ENCODE assay signal across 11 cellular contexts in the genomic region with DNA sequence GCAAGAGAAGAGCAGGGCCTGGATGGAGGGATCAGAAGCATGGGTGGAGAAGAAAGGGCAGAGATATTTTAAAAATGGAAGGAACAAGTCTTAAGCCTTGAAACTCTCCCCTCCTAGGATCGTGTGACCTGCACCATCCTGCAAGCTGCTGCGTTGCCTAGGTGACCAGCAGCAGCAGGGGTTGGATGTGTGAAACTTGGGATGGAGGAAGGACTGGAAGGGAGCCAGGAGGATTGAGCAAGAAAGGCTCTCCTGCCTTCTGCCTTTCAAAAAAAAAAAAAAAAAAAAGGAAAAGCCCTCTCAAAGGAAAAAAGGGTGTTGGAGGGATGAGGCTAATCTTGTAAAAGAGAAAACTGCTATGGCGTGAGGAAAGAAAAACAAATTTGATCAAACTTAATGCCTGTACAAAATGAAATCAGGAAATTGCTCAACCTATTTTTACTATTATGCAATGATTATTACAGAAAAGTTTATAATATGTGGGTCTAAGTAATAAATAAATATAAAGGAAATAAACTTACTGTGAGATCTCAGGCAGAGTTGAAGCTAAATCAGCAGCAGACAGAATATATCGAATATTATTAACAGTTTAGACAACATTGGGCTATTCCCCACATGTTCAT.
DNase-seq lines count a peak whose midpoint lies in the region; ATAC-seq and TF ChIP-seq lines count a peak whose summit lies in the region.
"Had no signal": no experiment of that assay in that cellular context is flagged by ENCODE, and none has a peak within 500 bp of the region (broad histone marks: within the 10 kb centered on the region; RNA-seq: fewer than 3 reads in every experiment).

No MANE protein-coding gene starts in this region.

- no peak for TF ChIP-seq EP300 in tibial nerve (IDR thresholded peaks at IDR 0.05)

- in situ Hi-C loops in astrocyte of the cerebellum (cut with HindIII; ENCODE audit: low sequenced_read_pairs): no loop called here

- peaks cover 0 to 10% (median 4%) of the 10 kb centered on the region in 4 donors for H3K4me1 ChIP-seq in tibial nerve

- peaks cover 0 to 7% (median 0%) of the 10 kb centered on the region in 3 donors for H3K36me3 ChIP-seq in tibial nerve

- TF ChIP-seq POLR2A in tibial nerve (IDR thresholded peaks at IDR 0.05): no peak

- no peak overlapping the region for H3K27ac ChIP-seq in tibial nerve

- DNase-seq in NCI-H1417 (lab: John Stamatoyannopoulos, UW): peak; percentile 2 to 84 (median 42)
- no peak for DNase-seq in NCI-H1417 treated with DMSO at 0.1 percent for 48 hours (lab: John Stamatoyannopoulos, UW)
- peak; percentile 60 for DNase-seq in astrocyte of the cerebellum (ENCODE audit: low read depth)
- peak; percentile 53 for DNase-seq in inferior parietal cortex (ENCODE audit: extremely low spot score)
- DNase-seq in tibial nerve (ENCODE audit: low spot score in 2 of 2): peak; percentile 37 to 70
- no peak for DNase-seq in NCI-H1436 (lab: John Stamatoyannopoulos, UW)
- DNase-seq in T-helper 1 cell: no peak
- DNase-seq: activated T-cell treated with anti-CD3 and anti-CD28 coated beads, Interleukin-2, amount 50 U/mL, for 4 hours; natural killer cell; NCI-H1092 had no signal

- no peaks in the 10 kb centered on the region for H3K27me3 ChIP-seq in tibial nerve

- no peak for ATAC-seq in HG03175 (IDR thresholded peaks at IDR 0.05; ENCODE audit: unreplicated experiment)
- ATAC-seq: activated T-cell treated with anti-CD3 and anti-CD28 coated beads, Interleukin-2, amount 50 U/mL, for 4 hours; natural killer cell had no signal

- no peak for TF ChIP-seq CTCF in astrocyte of the cerebellum (IDR thresholded peaks at IDR 0.05; ENCODE audit: low read depth, low read length, missing control alignments)
- TF ChIP-seq CTCF in tibial nerve (IDR thresholded peaks at IDR 0.05): no peak

- H3K4me3 ChIP-seq in astrocyte of the cerebellum (ENCODE audit: low read depth, low read length) (no peak overlapping the region), tibial nerve (no peak overlapping the region)

- no peaks in the 10 kb centered on the region for H3K9me3 ChIP-seq in tibial nerve

- 67 to 69% methylated on average over 4 of the region's 4 CpGs for WGBS in tibial nerve, 2 donors

Comparison
In these comparisons a context has a peak if more than half of its experiments do, and no peak if none do; other contexts are left out.
1. DNase-seq: peak in NCI-H1417 (3 of 3), astrocyte of the cerebellum (single experiment), inferior parietal cortex (single experiment) and tibial nerve (2 of 2); none in NCI-H1417 treated with DMSO at 0.1 percent for 48 hours (single experiment), NCI-H1436 (single experiment) and T-helper 1 cell (0 of 5).